ENCODE assay signal across 8 cellular contexts in genomic region chr11:127843483-127844396, GRCh38.
A peak's percentile ranks its signal among the peaks of the same experiment; 100 is the strongest.
DNase-seq lines count a peak whose midpoint lies in the region; ATAC-seq lines count a peak whose summit lies in the region.

No MANE protein-coding gene starts in this region.

- no peaks in the 10 kb centered on the region for H3K4me1 Mint-ChIP-seq in activated naive CD8-positive, alpha-beta T cell treated with anti-CD3 and anti-CD28 coated beads for 36 hours

- H3K9me3 ChIP-seq in right cardiac atrium (ENCODE audit: control insufficient read depth, low read length): no peaks in the 10 kb centered on the region

- ATAC-seq in GM21367 (IDR thresholded peaks at IDR 0.05; ENCODE audit: unreplicated experiment): peak; percentile 87
- no peak for ATAC-seq in right cardiac atrium

- H3K36me3 Mint-ChIP-seq in activated naive CD8-positive, alpha-beta T cell treated with anti-CD3 and anti-CD28 coated beads for 36 hours: no peaks in the 10 kb centered on the region

- no peaks in the 10 kb centered on the region for H3K27me3 ChIP-seq in right cardiac atrium (ENCODE audit: control insufficient read depth, insufficient read depth)

- intact Hi-C loops in right cardiac atrium (cut with DNase I): no loop called here

- H3K9me3 Mint-ChIP-seq in activated naive CD8-positive, alpha-beta T cell treated with anti-CD3 and anti-CD28 coated beads for 36 hours: no peaks in the 10 kb centered on the region

- H3K4me1 ChIP-seq in right cardiac atrium (ENCODE audit: control insufficient read depth, insufficient read depth, low read length): no peaks in the 10 kb centered on the region

- 32% methylated on average over 12 of the region's 12 CpGs for WGBS in right cardiac atrium

- in situ Hi-C loops in SK-MEL-5 (cut with HindIII; ENCODE audit: low pct_unique_long_range_greater_than_20kb, low sequenced_read_pairs): no loop called here

- H3K4me3 Mint-ChIP-seq in activated naive CD8-positive, alpha-beta T cell treated with anti-CD3 and anti-CD28 coated beads for 36 hours: no peak overlapping the region

- H3K27me3 Mint-ChIP-seq in activated naive CD8-positive, alpha-beta T cell treated with anti-CD3 and anti-CD28 coated beads for 36 hours: peaks cover 11% of the 10 kb centered on the region

- H3K4me3 ChIP-seq in right cardiac atrium (ENCODE audit: low read length) (no peak overlapping the region), skeletal muscle cell (ENCODE audit: low read depth, low read length) (no peak overlapping the region)

- DNase-seq in COLO668 (lab: John Stamatoyannopoulos, UW; ENCODE audit: unreplicated experiment) (peak; percentile 75), Kasumi-1 (lab: John Stamatoyannopoulos, UW) (peak; percentile 32 to 57), SK-MEL-5 (ENCODE audit: low read depth, low spot score) (peak; percentile 74), right cardiac atrium (peak; percentile 66 to 88 (median 67)), skeletal muscle cell (ENCODE audit: low read depth) (peak; percentile 24), cerebellar nuclear complex (lab: John Stamatoyannopoulos, UW) (no peak)
- peak; percentile 46 for DNase-seq in activated naive CD8-positive, alpha-beta T cell treated with anti-CD3 and anti-CD28 coated beads for 36 hours

- no peak overlapping the region for H3K27ac ChIP-seq in right cardiac atrium (ENCODE audit: low read length)

- H3K27ac Mint-ChIP-seq in activated naive CD8-positive, alpha-beta T cell treated with anti-CD3 and anti-CD28 coated beads for 36 hours: no peak overlapping the region

Comparison
In these comparisons a context has a peak if more than half of its experiments do, and no peak if none do; other contexts are left out.
1. DNase-seq: peak in COLO668 (single experiment), Kasumi-1 (2 of 2), SK-MEL-5 (single experiment), activated naive CD8-positive, alpha-beta T cell treated with anti-CD3 and anti-CD28 coated beads for 36 hours (single experiment), right cardiac atrium (3 of 3) and skeletal muscle cell (single experiment); none in cerebellar nuclear complex (0 of 2).